In genomic region chr1:85656256-85656655, GRCh38 we compare ENCODE assay signal across 16 cellular contexts. TPM values are rescaled to one million over a fixed set of nuclear protein-coding genes. Genes with fewer than 3 reads are reported as not detected.
DNase-seq lines count a peak whose midpoint lies in the region; ATAC-seq and TF ChIP-seq lines count a peak whose summit lies in the region.
"Had no signal": no experiment of that assay in that cellular context is flagged by ENCODE, and none has a peak within 500 bp of the region (broad histone marks: within the 10 kb centered on the region; RNA-seq: fewer than 3 reads in every experiment).

No MANE protein-coding gene starts in this region.

- no peaks in the 10 kb centered on the region for H3K27me3 ChIP-seq in PC-9 (ENCODE audit: insufficient read depth, low read depth)
- H3K27me3 ChIP-seq: BLaER1 treated with 17β-estradiol and CSF1 and Interleukin-3, amounts not matched to agents 10 nM and 100 nM had no signal

- H3F3A ChIP-seq in PC-9 (ENCODE audit: insufficient read depth, low read depth) = peaks cover 17% of the 10 kb centered on the region; the same call in 1 of the 2 replicates

- intact Hi-C loops in PC-9 (cut with micrococcal nuclease; ENCODE audit: unreplicated experiment) = no loop called here

- no peaks in the 10 kb centered on the region for H3K27me3 Mint-ChIP-seq in effector memory CD8-positive, alpha-beta T cell
- H3K27me3 Mint-ChIP-seq in mesothelial cell of epicardium (ENCODE audit: low read depth) (no peaks in the 10 kb centered on the region), WTC11 (ENCODE audit: low read depth) (no peaks in the 10 kb centered on the region)

- no peaks in the 10 kb centered on the region for H3K9me3 Mint-ChIP-seq in effector memory CD8-positive, alpha-beta T cell
- H3K9me3 Mint-ChIP-seq in mesothelial cell of epicardium (no peaks in the 10 kb centered on the region), WTC11 (no peaks in the 10 kb centered on the region)

- POLR2A ChIA-PET in PC-9 (lab: Charles Lee; ENCODE audit: unreplicated experiment) (no interaction called here), WTC11 (lab: Charles Lee) (no interaction called here)

- peaks cover 44% of the 10 kb centered on the region for H3K36me3 ChIP-seq in PC-9 (ENCODE audit: low read depth)

- H3K4me1 ChIP-seq in PC-9 (replicated peaks; ENCODE audit: insufficient read depth) = peaks cover 24% of the 10 kb centered on the region
- H3K4me1 ChIP-seq: BLaER1 treated with 17β-estradiol and CSF1 and Interleukin-3, amounts not matched to agents 10 nM and 100 nM had no signal

- peak overlapping the region; percentile 8 for H3K4me2 ChIP-seq in PC-9
- H3K4me2 ChIP-seq: BLaER1 treated with 17β-estradiol and CSF1 and Interleukin-3, amounts not matched to agents 10 nM and 100 nM; SK-N-SH had no signal

- no peak overlapping the region for H3K4me3 ChIP-seq in PC-9
- H3K4me3 ChIP-seq: BLaER1 treated with 17β-estradiol and CSF1 and Interleukin-3, amounts not matched to agents 10 nM and 100 nM had no signal

- no TSS peak for BruUV-seq in PC-9 (replicated peaks; lab: Mats Ljungman, UMichigan)

- peak overlapping the region; percentile 31 for H3K27ac ChIP-seq in PC-9
- H3K27ac ChIP-seq: BLaER1 treated with 17β-estradiol and CSF1 and Interleukin-3, amounts not matched to agents 10 nM and 100 nM had no signal

- CTCF ChIA-PET in PC-9 (lab: Charles Lee) = no interaction called here
- CTCF ChIA-PET in WTC11 (lab: Charles Lee) = no interaction called here

- no peaks in the 10 kb centered on the region for H3K9me2 ChIP-seq in PC-9 (ENCODE audit: insufficient read depth)

- H2AFZ ChIP-seq in PC-9 = no peak overlapping the region

- no peaks in the 10 kb centered on the region for H4K20me1 ChIP-seq in PC-9 (ENCODE audit: insufficient read depth)

- H3K9me3 ChIP-seq in PC-9 (ENCODE audit: insufficient read depth, low read depth) = 0 out of 2 replicates have a peak, but pooled peaks cover 4% of the 10 kb centered on the region
- H3K9me3 ChIP-seq: BLaER1 treated with 17β-estradiol and CSF1 and Interleukin-3, amounts not matched to agents 10 nM and 100 nM; SK-N-SH had no signal

- DNase-seq in ELR (ENCODE audit: low read depth) (peak; percentile 7), PC-9 (no peak), mesothelial cell of epicardium (ENCODE audit: low spot score in 2 of 2, unreplicated experiment in 2 of 2) (no peak), SW 1271 (lab: John Stamatoyannopoulos, UW) (no peak), WTC11 (ENCODE audit: low spot score) (no peak), UCSD-AML1 (lab: John Stamatoyannopoulos, UW; ENCODE audit: unreplicated experiment) (no peak), NCI-H2171 (lab: John Stamatoyannopoulos, UW) (no peak)
- DNase-seq in effector memory CD8-positive, alpha-beta T cell = no peak
- DNase-seq: DMS 273 treated with DMSO at 0.1 percent for 48 hours; NCI-H1048; NCI-H345; NCI-H69; NK-92 treated with Interleukin-12 subunit alpha and Interleukin-12 subunit beta, amount 100 ng/mL, for 24 hours; SK-N-SH had no signal

- no peak for TF ChIP-seq CTCF in PC-9 (conservative IDR thresholded peaks at IDR 0.05)
- TF ChIP-seq CTCF in mesothelial cell of epicardium (IDR thresholded peaks at IDR 0.05; ENCODE audit: unreplicated experiment) = no peak
- no peak for TF ChIP-seq CTCF in WTC11 (IDR thresholded peaks at IDR 0.05)

- H3K79me2 ChIP-seq in PC-9 (ENCODE audit: low read depth) = no peaks in the 10 kb centered on the region

- peak overlapping the region; percentile 41 to 79 for H3K27ac Mint-ChIP-seq in effector memory CD8-positive, alpha-beta T cell
- H3K27ac Mint-ChIP-seq in mesothelial cell of epicardium = peak overlapping the region; percentile 14
- H3K27ac Mint-ChIP-seq in WTC11 = no peak overlapping the region; the same call in 1 of the 2 replicates

- no peak overlapping the region for H3K4me3 Mint-ChIP-seq in effector memory CD8-positive, alpha-beta T cell
- H3K4me3 Mint-ChIP-seq in mesothelial cell of epicardium (no peak overlapping the region), WTC11 (no peak overlapping the region)

- H3K36me3 Mint-ChIP-seq in effector memory CD8-positive, alpha-beta T cell (ENCODE audit: insufficient read depth) = peaks cover 17% of the 10 kb centered on the region
- H3K36me3 Mint-ChIP-seq in mesothelial cell of epicardium (peaks cover 19% of the 10 kb centered on the region), WTC11 (peaks cover 9% of the 10 kb centered on the region)

- H3K4me1 Mint-ChIP-seq in effector memory CD8-positive, alpha-beta T cell (ENCODE audit: low read depth in 2 of 2) = peaks cover 0 to 3% of the 10 kb centered on the region in 2 donors
- H3K4me1 Mint-ChIP-seq in mesothelial cell of epicardium = peaks cover 24% of the 10 kb centered on the region
- H3K4me1 Mint-ChIP-seq in WTC11 = no peaks in the 10 kb centered on the region

- no peak for ATAC-seq in effector memory CD8-positive, alpha-beta T cell (replicated peaks)
- no peak for ATAC-seq in WTC11
- ATAC-seq: Right ventricle myocardium inferior had no signal

TF ChIP-seq in WTC11, 78 proteins besides CTCF, POLR2A, EP300 and RAD21:
- TF ChIP-seq AR (CRISPR knock-in tag; IDR thresholded peaks at IDR 0.05) = no peak
- no peak for TF ChIP-seq NFATC4 (CRISPR knock-in tag; IDR thresholded peaks at IDR 0.05)
- TF ChIP-seq, protein P1, sequence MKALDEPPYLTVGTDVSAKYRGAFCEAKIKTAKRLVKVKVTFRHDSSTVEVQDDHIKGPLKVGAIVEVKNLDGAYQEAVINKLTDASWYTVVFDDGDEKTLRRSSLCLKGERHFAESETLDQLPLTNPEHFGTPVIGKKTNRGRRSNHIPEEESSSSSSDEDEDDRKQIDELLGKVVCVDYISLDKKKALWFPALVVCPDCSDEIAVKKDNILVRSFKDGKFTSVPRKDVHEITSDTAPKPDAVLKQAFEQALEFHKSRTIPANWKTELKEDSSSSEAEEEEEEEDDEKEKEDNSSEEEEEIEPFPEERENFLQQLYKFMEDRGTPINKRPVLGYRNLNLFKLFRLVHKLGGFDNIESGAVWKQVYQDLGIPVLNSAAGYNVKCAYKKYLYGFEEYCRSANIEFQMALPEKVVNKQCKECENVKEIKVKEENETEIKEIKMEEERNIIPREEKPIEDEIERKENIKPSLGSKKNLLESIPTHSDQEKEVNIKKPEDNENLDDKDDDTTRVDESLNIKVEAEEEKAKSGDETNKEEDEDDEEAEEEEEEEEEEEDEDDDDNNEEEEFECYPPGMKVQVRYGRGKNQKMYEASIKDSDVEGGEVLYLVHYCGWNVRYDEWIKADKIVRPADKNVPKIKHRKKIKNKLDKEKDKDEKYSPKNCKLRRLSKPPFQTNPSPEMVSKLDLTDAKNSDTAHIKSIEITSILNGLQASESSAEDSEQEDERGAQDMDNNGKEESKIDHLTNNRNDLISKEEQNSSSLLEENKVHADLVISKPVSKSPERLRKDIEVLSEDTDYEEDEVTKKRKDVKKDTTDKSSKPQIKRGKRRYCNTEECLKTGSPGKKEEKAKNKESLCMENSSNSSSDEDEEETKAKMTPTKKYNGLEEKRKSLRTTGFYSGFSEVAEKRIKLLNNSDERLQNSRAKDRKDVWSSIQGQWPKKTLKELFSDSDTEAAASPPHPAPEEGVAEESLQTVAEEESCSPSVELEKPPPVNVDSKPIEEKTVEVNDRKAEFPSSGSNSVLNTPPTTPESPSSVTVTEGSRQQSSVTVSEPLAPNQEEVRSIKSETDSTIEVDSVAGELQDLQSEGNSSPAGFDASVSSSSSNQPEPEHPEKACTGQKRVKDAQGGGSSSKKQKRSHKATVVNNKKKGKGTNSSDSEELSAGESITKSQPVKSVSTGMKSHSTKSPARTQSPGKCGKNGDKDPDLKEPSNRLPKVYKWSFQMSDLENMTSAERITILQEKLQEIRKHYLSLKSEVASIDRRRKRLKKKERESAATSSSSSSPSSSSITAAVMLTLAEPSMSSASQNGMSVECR (CRISPR knock-in tag; IDR thresholded peaks at IDR 0.05; ENCODE audit: borderline replicate concordance) = no peak
TF ChIP-seq in WTC11: peak in this region for 0.

RNA-seq across cellular contexts. Expression of gene ZNHIT6, which starts 52.0 kb away (rescaled TPM):
- 13.7 and 16.1 TPM in 2 replicates for total RNA-seq in PC-9 (2021)
- 20.0 to 21.6 TPM (median 20.2 TPM) in 3 replicates for total RNA-seq in mesothelial cell of epicardium
- total RNA-seq in WTC11 (2021) = 14.3 to 16.4 TPM (median 15.9 TPM) in 3 replicates
